In genomic region chr2:65831528-65831927, GRCh38 we compare ENCODE assay signal across 2 cellular contexts.
TF ChIP-seq lines count a peak whose summit lies in the region.

No MANE protein-coding gene starts in this region.

TF ChIP-seq in IMR-90, 13 proteins besides CTCF, POLR2A, EP300 and RAD21 (continued from another document):
- TF ChIP-seq MAZ (IDR thresholded peaks at IDR 0.05; ENCODE audit: borderline replicate concordance, low read depth, low read length), result no peak
- TF ChIP-seq RCOR1 (IDR thresholded peaks at IDR 0.05; ENCODE audit: insufficient replicate concordance, low read length), result no peak
- TF ChIP-seq ELK1 (IDR thresholded peaks at IDR 0.05; ENCODE audit: borderline replicate concordance, low read depth, low read length), result no peak
- no peak for TF ChIP-seq USF2 (IDR thresholded peaks at IDR 0.05; ENCODE audit: low read depth, low read length)
- TF ChIP-seq MXI1 (IDR thresholded peaks at IDR 0.05; ENCODE audit: borderline replicate concordance, low read depth, low read length), result no peak
- no peak for TF ChIP-seq CEBPB (IDR thresholded peaks at IDR 0.05; ENCODE audit: low read depth, low read length)
- no peak for TF ChIP-seq MAFK (IDR thresholded peaks at IDR 0.05; ENCODE audit: low read depth, low read length)
- TF ChIP-seq RFX5 (IDR thresholded peaks at IDR 0.05; ENCODE audit: low read depth, low read length), result no peak
- TF ChIP-seq BHLHE40 (IDR thresholded peaks at IDR 0.05; ENCODE audit: low read depth, low read length), result no peak
- no peak for TF ChIP-seq SMC3 (IDR thresholded peaks at IDR 0.05; ENCODE audit: low read depth, low read length)

TF ChIP-seq in H1, 55 proteins besides CTCF, POLR2A, EP300 and RAD21 (continued from another document):
- no peak for TF ChIP-seq NRF1 (IDR thresholded peaks at IDR 0.05; ENCODE audit: low read depth, low read length)
- TF ChIP-seq BRCA1 (IDR thresholded peaks at IDR 0.05; ENCODE audit: low read depth, low read length), result no peak
- no peak for TF ChIP-seq CREB1 (IDR thresholded peaks at IDR 0.05)
- no peak for TF ChIP-seq JUN (IDR thresholded peaks at IDR 0.05; ENCODE audit: low read depth, low read length)
- no peak for TF ChIP-seq NANOG (IDR thresholded peaks at IDR 0.05; ENCODE audit: insufficient read depth, low read depth, low read length, poor library complexity, severe bottlenecking)
- TF ChIP-seq JUND (IDR thresholded peaks at IDR 0.05; ENCODE audit: low read length), result no peak
- TF ChIP-seq GABPA (IDR thresholded peaks at IDR 0.05; ENCODE audit: borderline replicate concordance, insufficient read depth, low read length), result no peak
- TF ChIP-seq ASH2L (IDR thresholded peaks at IDR 0.05; ENCODE audit: low read length), result no peak
- no peak for TF ChIP-seq KDM4A (IDR thresholded peaks at IDR 0.05; ENCODE audit: low read depth, low read length, severe bottlenecking)
- no peak for TF ChIP-seq SRF (IDR thresholded peaks at IDR 0.05; ENCODE audit: low read depth, low read length)
- TF ChIP-seq ATF2 (IDR thresholded peaks at IDR 0.05; ENCODE audit: low read length), result no peak
- no peak for TF ChIP-seq PHF8 (conservative IDR thresholded peaks at IDR 0.05; ENCODE audit: low read depth, low read length)
- TF ChIP-seq POU5F1 (IDR thresholded peaks at IDR 0.05; ENCODE audit: low read depth, low read length), result no peak
- no peak for TF ChIP-seq CHD1 (IDR thresholded peaks at IDR 0.05; ENCODE audit: low read depth, low read length)
- no peak for TF ChIP-seq TAF1 (IDR thresholded peaks at IDR 0.05; ENCODE audit: low read depth, low read length)
- no peak for TF ChIP-seq CBX5 (IDR thresholded peaks at IDR 0.05; ENCODE audit: low read depth, low read length)
- no peak for TF ChIP-seq RBBP5 (IDR thresholded peaks at IDR 0.05; ENCODE audit: borderline replicate concordance, low read depth, low read length)
